ENCODE assay signal across 8 cellular contexts in the genomic region with DNA sequence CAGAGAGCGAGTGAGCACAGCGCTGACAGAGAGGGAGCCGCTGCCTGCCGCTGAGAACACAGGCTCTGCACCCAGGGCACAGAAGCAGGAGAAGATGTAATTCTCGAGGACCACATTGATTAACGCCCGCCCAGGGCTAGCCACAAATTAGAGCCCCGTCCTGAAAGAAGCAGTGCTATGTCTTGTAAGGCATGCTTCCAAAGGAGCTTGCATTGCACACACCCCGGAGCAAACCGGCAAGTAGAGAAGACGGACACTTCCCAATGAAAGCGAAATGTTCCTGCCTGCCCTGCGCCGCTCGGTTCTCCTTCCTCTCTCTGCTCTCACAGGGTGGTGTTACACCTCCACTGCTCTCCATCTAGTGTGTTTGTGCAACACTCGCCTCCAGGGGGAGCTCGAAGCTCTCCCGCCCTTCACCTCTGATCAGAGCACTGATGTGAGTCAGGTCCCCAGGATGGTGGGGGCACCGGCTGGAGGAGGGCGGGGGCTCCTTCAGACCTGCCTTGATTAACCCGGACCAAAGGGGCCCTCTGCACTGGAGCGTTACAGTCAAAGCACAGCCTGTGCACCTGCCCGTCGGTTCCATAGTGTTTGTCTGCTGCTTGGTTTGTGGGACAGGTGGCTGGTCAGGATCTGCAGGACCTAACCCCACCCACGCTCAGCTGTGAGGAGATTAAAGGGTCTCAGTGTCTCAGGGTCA.
A peak's percentile ranks its signal among the peaks of the same experiment; 100 is the strongest.
DNase-seq lines count a peak whose midpoint lies in the region; ATAC-seq and TF ChIP-seq lines count a peak whose summit lies in the region.

No MANE protein-coding gene starts in this region.

- H3K27ac ChIP-seq in GM23248 (no peak overlapping the region), heart right ventricle (no peak overlapping the region), psoas muscle (no peak overlapping the region)

- no peaks in the 10 kb centered on the region for H3K36me3 Mint-ChIP-seq in activated T-helper 1 cell treated with anti-CD3 and anti-CD28 coated beads, Interleukin-12 subunit alpha, Interleukin-12 subunit beta, Interleukin-2, Interleukin-4 antibody, amounts not matched to agents 30 ng/mL and 10 ng/mL and 1 ng/mL, durations not matched to agents 14 hours and 24 hours and 36 hours (ENCODE audit: low read depth)

- no peaks in the 10 kb centered on the region for H4K20me1 ChIP-seq in GM23248 (ENCODE audit: insufficient read depth)

- H3K4me3 ChIP-seq in GM06990 (replicated peaks; ENCODE audit: low read depth, low read length) (peak overlapping the region; percentile 25), GM23248 (no peak overlapping the region), heart right ventricle (no peak overlapping the region), psoas muscle (no peak overlapping the region)

- no peaks in the 10 kb centered on the region for H3K79me2 ChIP-seq in GM23248 (ENCODE audit: insufficient read depth)

- no peak overlapping the region for H3K9ac ChIP-seq in GM23248

- H3K27ac Mint-ChIP-seq in activated T-helper 1 cell treated with anti-CD3 and anti-CD28 coated beads, Interleukin-12 subunit alpha, Interleukin-12 subunit beta, Interleukin-2, Interleukin-4 antibody, amounts not matched to agents 30 ng/mL and 10 ng/mL and 1 ng/mL, durations not matched to agents 14 hours and 24 hours and 36 hours, result no peak overlapping the region

- DNase-seq in GM06990 (ENCODE audit: extremely low read depth, insufficient read length) (peak; percentile 76), GM23248 (peak; percentile 22), KG1 (lab: John Stamatoyannopoulos, UW) (peak; percentile 59), OCI-M1 (lab: John Stamatoyannopoulos, UW) (peak; percentile 77), heart right ventricle (peak; percentile 10 to 43), psoas muscle (peak in 1 of 2 donors; percentile 28), AG08395 (ENCODE audit: low spot score) (no peak)
- peak; percentile 31 for DNase-seq in activated T-helper 1 cell treated with anti-CD3 and anti-CD28 coated beads, Interleukin-12 subunit alpha, Interleukin-12 subunit beta, Interleukin-2, Interleukin-4 antibody, amounts not matched to agents 30 ng/mL and 10 ng/mL and 1 ng/mL, durations not matched to agents 14 hours and 24 hours and 36 hours (ENCODE audit: low spot score)

- peak; percentile 88 for TF ChIP-seq CTCF in GM06990 (IDR thresholded peaks at IDR 0.05; ENCODE audit: insufficient read depth, low read length, poor library complexity, severe bottlenecking)
- TF ChIP-seq CTCF in heart right ventricle (IDR thresholded peaks at IDR 0.05), result peak in 8 of 9 donors; percentile 8 to 63 (median 52)
- TF ChIP-seq CTCF in psoas muscle (IDR thresholded peaks at IDR 0.05), result peak; percentile 27

- in situ Hi-C loops in GM23248 (cut with MboI), result no loop called here

- no peaks in the 10 kb centered on the region for H3F3A ChIP-seq in GM23248 (ENCODE audit: insufficient read depth)

- 2 to 4% methylated on average over 24 to 25 of the region's 25 CpGs for WGBS in GM23248 (ENCODE audit: low coverage in 1 of 2, low lambda C conversion rate in 2 of 2, missing lambda C conversion rate in 2 of 2), 2 experiments
- WGBS in heart right ventricle, 2 donors, result 4 to 5% methylated on average over 25 of the region's 25 CpGs
- WGBS in psoas muscle, 3 donors, result 5 to 6% (median 5%) methylated on average over 25 of the region's 25 CpGs

- no peak overlapping the region for H3K4me2 ChIP-seq in GM23248 (ENCODE audit: unreplicated experiment)

- peaks cover 6% of the 10 kb centered on the region for H3K4me1 Mint-ChIP-seq in activated T-helper 1 cell treated with anti-CD3 and anti-CD28 coated beads, Interleukin-12 subunit alpha, Interleukin-12 subunit beta, Interleukin-2, Interleukin-4 antibody, amounts not matched to agents 30 ng/mL and 10 ng/mL and 1 ng/mL, durations not matched to agents 14 hours and 24 hours and 36 hours (ENCODE audit: low read depth)

- intact Hi-C loops in activated T-helper 1 cell treated with anti-CD3 and anti-CD28 coated beads, Interleukin-12 subunit alpha, Interleukin-12 subunit beta, Interleukin-2, Interleukin-4 antibody, amounts not matched to agents 30 ng/mL and 10 ng/mL and 1 ng/mL, durations not matched to agents 14 hours and 24 hours and 36 hours (cut with micrococcal nuclease), result no loop called here
- intact Hi-C loops in heart right ventricle (cut with DNase I) (no loop called here), psoas muscle (cut with DNase I) (no loop called here)

- no peaks in the 10 kb centered on the region for H3K9me3 ChIP-seq in GM23248 (ENCODE audit: low read depth)
- no peaks in the 10 kb centered on the region for H3K9me3 ChIP-seq in heart right ventricle
- H3K9me3 ChIP-seq in psoas muscle, result no peaks in the 10 kb centered on the region

- no peaks in the 10 kb centered on the region for H3K9me2 ChIP-seq in GM23248 (ENCODE audit: insufficient read depth)

- peaks cover 20% of the 10 kb centered on the region for H3K27me3 Mint-ChIP-seq in activated T-helper 1 cell treated with anti-CD3 and anti-CD28 coated beads, Interleukin-12 subunit alpha, Interleukin-12 subunit beta, Interleukin-2, Interleukin-4 antibody, amounts not matched to agents 30 ng/mL and 10 ng/mL and 1 ng/mL, durations not matched to agents 14 hours and 24 hours and 36 hours (ENCODE audit: insufficient read depth)

- ATAC-seq in heart right ventricle (peak in 6 of 8 donors; percentile 12 to 63 (median 48)), psoas muscle (peak in 1 of 4 donors; percentile 42)

- H3K36me3 ChIP-seq in GM06990 (ENCODE audit: control insufficient read depth, insufficient read depth, low read length) (no peaks in the 10 kb centered on the region), GM23248 (ENCODE audit: low read depth) (no peaks in the 10 kb centered on the region), heart right ventricle (no peaks in the 10 kb centered on the region), psoas muscle (ENCODE audit: insufficient read depth in 1 of 2, low read depth in 1 of 2) (no peaks in the 10 kb centered on the region)

- no peaks in the 10 kb centered on the region for H3K9me3 Mint-ChIP-seq in activated T-helper 1 cell treated with anti-CD3 and anti-CD28 coated beads, Interleukin-12 subunit alpha, Interleukin-12 subunit beta, Interleukin-2, Interleukin-4 antibody, amounts not matched to agents 30 ng/mL and 10 ng/mL and 1 ng/mL, durations not matched to agents 14 hours and 24 hours and 36 hours

- H2AFZ ChIP-seq in GM23248, result no peak overlapping the region

- H3K4me3 Mint-ChIP-seq in activated T-helper 1 cell treated with anti-CD3 and anti-CD28 coated beads, Interleukin-12 subunit alpha, Interleukin-12 subunit beta, Interleukin-2, Interleukin-4 antibody, amounts not matched to agents 30 ng/mL and 10 ng/mL and 1 ng/mL, durations not matched to agents 14 hours and 24 hours and 36 hours, result no peak overlapping the region

- H3K4me1 ChIP-seq in GM23248 (ENCODE audit: insufficient read depth) (no peaks in the 10 kb centered on the region), heart right ventricle (peaks cover 0 to 5% (median 0%) of the 10 kb centered on the region in 9 donors), psoas muscle (no peaks in the 10 kb centered on the region)

- H3K27me3 ChIP-seq in GM06990 (replicated peaks; ENCODE audit: control insufficient read depth, insufficient read depth, low read length) (no peaks in the 10 kb centered on the region), GM23248 (replicated peaks; ENCODE audit: insufficient read depth) (no peaks in the 10 kb centered on the region), heart right ventricle (peaks cover 0 to 58% (median 37%) of the 10 kb centered on the region in 7 donors), psoas muscle (ENCODE audit: insufficient read depth in 3 of 3, low read length in 2 of 3) (peaks cover 0 to 2% (median 2%) of the 10 kb centered on the region in 3 donors)

Comparison
In these comparisons a context has a peak if more than half of its experiments do, and no peak if none do; other contexts are left out.
1. CTCF ChIP-seq: peak in every context shown above with its lines; median percentile 88 in GM06990; 52 in heart right ventricle; 27 in psoas muscle.